In genomic region chr20:9572690-9573089, GRCh38 we compare ENCODE assay signal across 2 cellular contexts.
TF ChIP-seq lines count a peak whose summit lies in the region.

No MANE protein-coding gene starts in this region.

TF ChIP-seq in SK-N-SH, 30 proteins besides CTCF, POLR2A, EP300 and RAD21 (continued from another document):
- TF ChIP-seq, protein P1, sequence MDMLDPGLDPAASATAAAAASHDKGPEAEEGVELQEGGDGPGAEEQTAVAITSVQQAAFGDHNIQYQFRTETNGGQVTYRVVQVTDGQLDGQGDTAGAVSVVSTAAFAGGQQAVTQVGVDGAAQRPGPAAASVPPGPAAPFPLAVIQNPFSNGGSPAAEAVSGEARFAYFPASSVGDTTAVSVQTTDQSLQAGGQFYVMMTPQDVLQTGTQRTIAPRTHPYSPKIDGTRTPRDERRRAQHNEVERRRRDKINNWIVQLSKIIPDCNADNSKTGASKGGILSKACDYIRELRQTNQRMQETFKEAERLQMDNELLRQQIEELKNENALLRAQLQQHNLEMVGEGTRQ (IDR thresholded peaks at IDR 0.05; ENCODE audit: borderline replicate concordance, low read depth, low read length): no peak
- no peak for TF ChIP-seq YY1 (IDR thresholded peaks at IDR 0.05; ENCODE audit: low read depth)
- TF ChIP-seq, protein P2, sequence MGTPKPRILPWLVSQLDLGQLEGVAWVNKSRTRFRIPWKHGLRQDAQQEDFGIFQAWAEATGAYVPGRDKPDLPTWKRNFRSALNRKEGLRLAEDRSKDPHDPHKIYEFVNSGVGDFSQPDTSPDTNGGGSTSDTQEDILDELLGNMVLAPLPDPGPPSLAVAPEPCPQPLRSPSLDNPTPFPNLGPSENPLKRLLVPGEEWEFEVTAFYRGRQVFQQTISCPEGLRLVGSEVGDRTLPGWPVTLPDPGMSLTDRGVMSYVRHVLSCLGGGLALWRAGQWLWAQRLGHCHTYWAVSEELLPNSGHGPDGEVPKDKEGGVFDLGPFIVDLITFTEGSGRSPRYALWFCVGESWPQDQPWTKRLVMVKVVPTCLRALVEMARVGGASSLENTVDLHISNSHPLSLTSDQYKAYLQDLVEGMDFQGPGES (IDR thresholded peaks at IDR 0.05; ENCODE audit: low read depth, low read length): no peak

TF ChIP-seq in SK-N-SH treated with all-trans-retinoic acid at 6 μM for 48 hours, 23 proteins besides CTCF, POLR2A, EP300 and RAD21 (continued from another document):
- TF ChIP-seq, protein P3, sequence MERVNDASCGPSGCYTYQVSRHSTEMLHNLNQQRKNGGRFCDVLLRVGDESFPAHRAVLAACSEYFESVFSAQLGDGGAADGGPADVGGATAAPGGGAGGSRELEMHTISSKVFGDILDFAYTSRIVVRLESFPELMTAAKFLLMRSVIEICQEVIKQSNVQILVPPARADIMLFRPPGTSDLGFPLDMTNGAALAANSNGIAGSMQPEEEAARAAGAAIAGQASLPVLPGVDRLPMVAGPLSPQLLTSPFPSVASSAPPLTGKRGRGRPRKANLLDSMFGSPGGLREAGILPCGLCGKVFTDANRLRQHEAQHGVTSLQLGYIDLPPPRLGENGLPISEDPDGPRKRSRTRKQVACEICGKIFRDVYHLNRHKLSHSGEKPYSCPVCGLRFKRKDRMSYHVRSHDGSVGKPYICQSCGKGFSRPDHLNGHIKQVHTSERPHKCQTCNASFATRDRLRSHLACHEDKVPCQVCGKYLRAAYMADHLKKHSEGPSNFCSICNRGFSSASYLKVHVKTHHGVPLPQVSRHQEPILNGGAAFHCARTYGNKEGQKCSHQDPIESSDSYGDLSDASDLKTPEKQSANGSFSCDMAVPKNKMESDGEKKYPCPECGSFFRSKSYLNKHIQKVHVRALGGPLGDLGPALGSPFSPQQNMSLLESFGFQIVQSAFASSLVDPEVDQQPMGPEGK (CRISPR knock-in tag; IDR thresholded peaks at IDR 0.05; ENCODE audit: borderline replicate concordance): no peak
- TF ChIP-seq RARB (CRISPR knock-in tag; IDR thresholded peaks at IDR 0.05) (no peak), ESRRG (CRISPR knock-in tag; IDR thresholded peaks at IDR 0.05) (no peak), ZFP30 (CRISPR knock-in tag; IDR thresholded peaks at IDR 0.05) (no peak), GLIS3 (CRISPR knock-in tag; IDR thresholded peaks at IDR 0.05) (no peak), ZNF8 (CRISPR knock-in tag; IDR thresholded peaks at IDR 0.05) (no peak)
